In the genomic region with DNA sequence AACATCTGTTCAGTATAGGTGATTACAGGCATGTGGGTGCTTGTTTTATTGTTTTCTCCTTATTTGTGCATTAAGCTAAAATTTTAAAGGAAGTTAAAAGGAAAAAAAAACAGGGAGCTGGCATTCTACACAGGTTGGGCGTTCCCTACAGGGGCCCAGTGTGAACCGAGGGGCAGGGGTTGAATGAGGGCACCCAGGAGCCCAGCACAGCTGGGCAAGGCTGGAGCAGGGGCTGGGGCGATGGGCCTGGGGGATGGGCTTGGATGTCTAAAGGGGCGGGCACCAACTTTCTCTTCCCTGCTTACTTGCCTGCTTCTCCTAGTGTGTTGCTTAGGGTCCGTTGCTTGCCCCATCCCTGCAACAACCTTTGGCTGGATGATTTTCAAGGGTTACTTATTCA, we compare ENCODE assay signal across 21 cellular contexts. TPM values are rescaled to one million over a fixed set of nuclear protein-coding genes. Genes with fewer than 3 reads are reported as not detected.
"Had no signal": no experiment of that assay in that cellular context is flagged by ENCODE, and none has a peak within 500 bp of the region (broad histone marks: within the 10 kb centered on the region; RNA-seq: fewer than 3 reads in every experiment).

No MANE protein-coding gene starts in this region.

- H3K27me3 ChIP-seq: ovary had no signal

- ATAC-seq: left lung; natural killer cell treated with Interleukin-12 subunit alpha and Interleukin-12 subunit beta and Interleukin-15 and Interleukin-18, amount 100 ng/mL, for 72 hours; stimulated activated naive CD8-positive, alpha-beta T cell treated with anti-CD3 and anti-CD28 coated beads, Interleukin-15, amount 100 ng/mL, for 72 hours had no signal

- H3K27ac ChIP-seq: left lung, neutrophil, ovary, prostate gland, suprapubic skin had no signal

- H3K36me3 Mint-ChIP-seq: activated CD4-positive, alpha-beta memory T cell treated with anti-CD3 and anti-CD28 coated beads for 36 hours; activated naive CD4-positive, alpha-beta T cell treated with anti-CD3 and anti-CD28 coated beads, Interleukin-2, amount 10 ng/mL, durations not matched to agents 7 days and 5 days; natural killer cell treated with Interleukin-12 subunit alpha and Interleukin-12 subunit beta and Interleukin-15 and Interleukin-18, amount 100 ng/mL, for 72 hours had no signal

- H3K4me3 Mint-ChIP-seq: activated CD4-positive, alpha-beta memory T cell treated with anti-CD3 and anti-CD28 coated beads for 36 hours; activated naive CD4-positive, alpha-beta T cell treated with anti-CD3 and anti-CD28 coated beads, Interleukin-2, amount 10 ng/mL, durations not matched to agents 7 days and 5 days; immature natural killer cell; natural killer cell treated with Interleukin-12 subunit alpha and Interleukin-12 subunit beta and Interleukin-15 and Interleukin-18, amount 100 ng/mL, for 72 hours; stimulated activated naive CD8-positive, alpha-beta T cell treated with anti-CD3 and anti-CD28 coated beads, Interleukin-15, amount 100 ng/mL, for 72 hours had no signal

- DNase-seq: activated CD4-positive, alpha-beta memory T cell treated with anti-CD3 and anti-CD28 coated beads for 36 hours; activated CD4-positive, alpha-beta T cell treated with anti-CD3 and anti-CD28 coated beads for 48 hours; activated effector memory CD4-positive, alpha-beta T cell treated with anti-CD3 and anti-CD28 coated beads, Interleukin-2, amount 50 U/mL, for 16 hours; activated naive CD4-positive, alpha-beta T cell treated with anti-CD3 and anti-CD28 coated beads, Interleukin-2, amount 10 ng/mL, durations not matched to agents 7 days and 5 days; amygdala; cerebellar nuclear complex; effector CD4-positive, alpha-beta T cell; immature natural killer cell; left lung; stimulated activated CD4-positive, alpha-beta T cell treated with anti-CD3 and anti-CD28 coated beads, Interleukin-12 subunit alpha, Interleukin-12 subunit beta, amount 100 ng/mL, for 4 hours; stimulated activated CD4-positive, alpha-beta T cell treated with anti-CD3 and anti-CD28 coated beads, Interleukin-1b, Interleukin-23, amount 100 ng/mL, for 48 hours; stimulated activated naive CD8-positive, alpha-beta T cell treated with anti-CD3 and anti-CD28 coated beads, Interleukin-15, amount 100 ng/mL, for 72 hours; trophoblast cell had no signal

- H3K4me3 ChIP-seq: left lung, lung, ovary, prostate gland, suprapubic skin had no signal

- H3K9me3 ChIP-seq: left lung, neutrophil, ovary, prostate gland, suprapubic skin had no signal

- H3K36me3 ChIP-seq: left lung, neutrophil, ovary, prostate gland, suprapubic skin had no signal

- H3K9me3 Mint-ChIP-seq: activated CD4-positive, alpha-beta memory T cell treated with anti-CD3 and anti-CD28 coated beads for 36 hours; activated naive CD4-positive, alpha-beta T cell treated with anti-CD3 and anti-CD28 coated beads, Interleukin-2, amount 10 ng/mL, durations not matched to agents 7 days and 5 days; natural killer cell treated with Interleukin-12 subunit alpha and Interleukin-12 subunit beta and Interleukin-15 and Interleukin-18, amount 100 ng/mL, for 72 hours; stimulated activated naive CD8-positive, alpha-beta T cell treated with anti-CD3 and anti-CD28 coated beads, Interleukin-15, amount 100 ng/mL, for 72 hours had no signal

- H3K27ac Mint-ChIP-seq: activated CD4-positive, alpha-beta memory T cell treated with anti-CD3 and anti-CD28 coated beads for 36 hours; activated naive CD4-positive, alpha-beta T cell treated with anti-CD3 and anti-CD28 coated beads, Interleukin-2, amount 10 ng/mL, durations not matched to agents 7 days and 5 days; immature natural killer cell; stimulated activated naive CD8-positive, alpha-beta T cell treated with anti-CD3 and anti-CD28 coated beads, Interleukin-15, amount 100 ng/mL, for 72 hours had no signal

- H3K4me1 ChIP-seq: prostate gland had no signal

- H3K4me1 Mint-ChIP-seq: activated naive CD4-positive, alpha-beta T cell treated with anti-CD3 and anti-CD28 coated beads, Interleukin-2, amount 10 ng/mL, durations not matched to agents 7 days and 5 days had no signal

RNA-seq across cellular contexts. Expression of gene ADRA1D, which starts 3.5 kb away (rescaled TPM):
- total RNA-seq: activated CD4-positive, alpha-beta memory T cell treated with anti-CD3 and anti-CD28 coated beads for 36 hours; bronchial epithelial cell; natural killer cell treated with Interleukin-12 subunit alpha and Interleukin-12 subunit beta and Interleukin-15 and Interleukin-18, amount 100 ng/mL, for 72 hours; T-helper 2 cell treated with Interferon-gamma antibody and Interleukin-4, amounts not matched to agents 100 ng/mL and 5 ng/mL, for 36 hours had no signal
- polyA plus RNA-seq: immature natural killer cell had no signal
